9 cellular contexts compared by ENCODE assay signal in genomic region chr2:157265825-157266224, GRCh38. TPM values are rescaled to one million over a fixed set of nuclear protein-coding genes. Genes with fewer than 3 reads are reported as not detected.
"Had no signal": no experiment of that assay in that cellular context is flagged by ENCODE, and none has a peak within 500 bp of the region (broad histone marks: within the 10 kb centered on the region; RNA-seq: fewer than 3 reads in every experiment).

No MANE protein-coding gene starts in this region.

- H3K27ac Mint-ChIP-seq: IgD-negative memory B cell had no signal

- ATAC-seq: HCT116 had no signal

- H3K36me3 ChIP-seq: HAP-1 had no signal

- H3K27ac ChIP-seq: GM23248 had no signal

- H3K9me3 ChIP-seq: HAP-1 had no signal

- H3K9ac ChIP-seq: GM23248 had no signal

- H3K4me3 ChIP-seq: HAP-1 had no signal

- DNase-seq: GM23248, H7, HFFc6, KG1 had no signal

- H3K9me3 Mint-ChIP-seq: HFFc6, IgD-negative memory B cell had no signal

- FAIRE-seq: HTR-8/SVneo had no signal

- H3K4me3 Mint-ChIP-seq: HFFc6, IgD-negative memory B cell had no signal

- H2AFZ ChIP-seq: GM23248 had no signal

- H3K36me3 Mint-ChIP-seq: IgD-negative memory B cell had no signal

RNA-seq across cellular contexts. Expression of gene GALNT5, which starts 8.3 kb away (rescaled TPM):
- polyA plus RNA-seq: IgD-negative memory B cell had no signal

RNA-seq across cellular contexts. Expression of gene ERMN, which starts 59.8 kb away (rescaled TPM):
- total RNA-seq: GM23248, HFFc6, HT-29 had no signal
- polyA plus RNA-seq: GM23248 had no signal
